Comparison of ENCODE assay signal across 1 cellular context in the genomic region with DNA sequence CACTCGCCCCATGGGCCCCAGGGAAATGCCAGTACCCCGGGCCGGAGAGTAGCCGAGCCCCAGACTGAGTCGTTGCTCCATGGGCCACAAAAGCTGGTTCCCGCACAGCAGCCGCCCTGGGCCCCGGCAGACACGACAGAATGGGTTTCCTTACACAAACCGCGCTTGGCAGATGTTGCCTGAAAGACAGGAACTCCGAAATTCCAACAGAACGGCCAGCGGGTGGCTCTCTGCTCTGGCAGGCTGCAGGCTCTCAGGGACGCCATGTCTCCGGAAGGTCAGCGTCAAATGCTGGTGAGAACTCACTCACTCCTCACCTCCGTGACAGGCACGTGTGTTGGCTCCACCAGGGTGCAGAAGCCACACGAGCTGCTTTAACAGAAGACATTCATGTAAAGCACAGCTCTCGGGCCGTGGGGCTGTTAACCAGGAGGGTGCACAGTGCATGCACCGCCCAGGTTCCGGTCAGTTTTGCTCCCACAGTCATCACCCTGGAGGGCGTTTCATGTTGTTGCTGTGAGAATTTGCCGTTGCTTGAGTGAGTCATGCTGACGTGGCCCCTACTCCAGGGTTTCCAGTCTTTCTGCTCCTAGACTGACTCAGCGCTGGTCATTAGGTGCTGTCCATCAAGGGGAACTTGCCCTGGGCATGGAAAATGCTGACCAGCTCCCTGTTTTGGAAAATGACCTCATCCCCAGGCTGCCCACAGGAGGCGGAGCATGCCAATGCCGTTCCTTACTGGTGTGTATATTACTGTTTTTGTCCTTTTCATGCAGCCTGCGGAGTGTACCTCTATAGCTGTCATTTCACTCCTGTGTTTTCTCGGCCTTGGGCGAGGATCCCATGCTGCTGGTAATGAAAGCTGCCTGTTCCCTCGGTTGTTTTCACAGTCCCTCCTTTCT.
TF ChIP-seq lines count a peak whose summit lies in the region.

No MANE protein-coding gene starts in this region.

TF ChIP-seq in HepG2, 621 proteins besides CTCF, POLR2A, EP300 and RAD21 (continued from another document and continues in another):
- TF ChIP-seq, protein P1, sequence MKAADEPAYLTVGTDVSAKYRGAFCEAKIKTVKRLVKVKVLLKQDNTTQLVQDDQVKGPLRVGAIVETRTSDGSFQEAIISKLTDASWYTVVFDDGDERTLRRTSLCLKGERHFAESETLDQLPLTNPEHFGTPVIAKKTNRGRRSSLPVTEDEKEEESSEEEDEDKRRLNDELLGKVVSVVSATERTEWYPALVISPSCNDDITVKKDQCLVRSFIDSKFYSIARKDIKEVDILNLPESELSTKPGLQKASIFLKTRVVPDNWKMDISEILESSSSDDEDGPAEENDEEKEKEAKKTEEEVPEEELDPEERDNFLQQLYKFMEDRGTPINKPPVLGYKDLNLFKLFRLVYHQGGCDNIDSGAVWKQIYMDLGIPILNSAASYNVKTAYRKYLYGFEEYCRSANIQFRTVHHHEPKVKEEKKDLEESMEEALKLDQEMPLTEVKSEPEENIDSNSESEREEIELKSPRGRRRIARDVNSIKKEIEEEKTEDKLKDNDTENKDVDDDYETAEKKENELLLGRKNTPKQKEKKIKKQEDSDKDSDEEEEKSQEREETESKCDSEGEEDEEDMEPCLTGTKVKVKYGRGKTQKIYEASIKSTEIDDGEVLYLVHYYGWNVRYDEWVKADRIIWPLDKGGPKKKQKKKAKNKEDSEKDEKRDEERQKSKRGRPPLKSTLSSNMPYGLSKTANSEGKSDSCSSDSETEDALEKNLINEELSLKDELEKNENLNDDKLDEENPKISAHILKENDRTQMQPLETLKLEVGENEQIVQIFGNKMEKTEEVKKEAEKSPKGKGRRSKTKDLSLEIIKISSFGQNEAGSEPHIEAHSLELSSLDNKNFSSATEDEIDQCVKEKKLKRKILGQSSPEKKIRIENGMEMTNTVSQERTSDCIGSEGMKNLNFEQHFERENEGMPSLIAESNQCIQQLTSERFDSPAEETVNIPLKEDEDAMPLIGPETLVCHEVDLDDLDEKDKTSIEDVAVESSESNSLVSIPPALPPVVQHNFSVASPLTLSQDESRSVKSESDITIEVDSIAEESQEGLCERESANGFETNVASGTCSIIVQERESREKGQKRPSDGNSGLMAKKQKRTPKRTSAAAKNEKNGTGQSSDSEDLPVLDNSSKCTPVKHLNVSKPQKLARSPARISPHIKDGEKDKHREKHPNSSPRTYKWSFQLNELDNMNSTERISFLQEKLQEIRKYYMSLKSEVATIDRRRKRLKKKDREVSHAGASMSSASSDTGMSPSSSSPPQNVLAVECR (CRISPR knock-in tag; IDR thresholded peaks at IDR 0.05; ENCODE audit: borderline replicate concordance) = peak; percentile 64
- peak; percentile 64; the same call in 1 of the 2 replicates for TF ChIP-seq KAT8 (CRISPR knock-in tag; IDR thresholded peaks at IDR 0.05)
- TF ChIP-seq MAZ (IDR thresholded peaks at IDR 0.05; ENCODE audit: borderline replicate concordance, low read depth, low read length) = no peak
- peak; percentile 75 for TF ChIP-seq MAZ (CRISPR knock-in tag; IDR thresholded peaks at IDR 0.05; ENCODE audit: low read depth)
- TF ChIP-seq ZNF776 (CRISPR knock-in tag; IDR thresholded peaks at IDR 0.05) = 0 out of 2 replicates have a peak, but pooled peaks have one; percentile 46
- 0 out of 2 replicates have a peak, but pooled peaks have one; percentile 47 for TF ChIP-seq ZNF160 (CRISPR knock-in tag; IDR thresholded peaks at IDR 0.05)
- TF ChIP-seq ZNF317 (CRISPR knock-in tag; IDR thresholded peaks at IDR 0.05) = peak; percentile 56; the same call in 1 of the 2 replicates
- peak; percentile 86 for TF ChIP-seq JUND (CRISPR knock-in tag; IDR thresholded peaks at IDR 0.05)
- TF ChIP-seq ZNF225 (CRISPR knock-in tag; IDR thresholded peaks at IDR 0.05) = no peak
- TF ChIP-seq PHF5A (CRISPR knock-in tag; IDR thresholded peaks at IDR 0.05; ENCODE audit: low read depth, unreplicated experiment) = no peak
- TF ChIP-seq ZFP37 (CRISPR knock-in tag; IDR thresholded peaks at IDR 0.05; ENCODE audit: borderline replicate concordance) = no peak; the same call in 1 of the 2 replicates
- peak; percentile 79; the same call in 1 of the 2 replicates for TF ChIP-seq ZNF772 (CRISPR knock-in tag; IDR thresholded peaks at IDR 0.05)
- TF ChIP-seq KLF16 (CRISPR knock-in tag; IDR thresholded peaks at IDR 0.05) = peak in 1 of 2 experiments; percentile 36; a peak in 1 of 4 replicates
- no peak for TF ChIP-seq ZNF510 (CRISPR knock-in tag; IDR thresholded peaks at IDR 0.05; ENCODE audit: low read depth)
- TF ChIP-seq PAF1 (CRISPR knock-in tag; IDR thresholded peaks at IDR 0.05) = no peak
- TF ChIP-seq, protein P2, sequence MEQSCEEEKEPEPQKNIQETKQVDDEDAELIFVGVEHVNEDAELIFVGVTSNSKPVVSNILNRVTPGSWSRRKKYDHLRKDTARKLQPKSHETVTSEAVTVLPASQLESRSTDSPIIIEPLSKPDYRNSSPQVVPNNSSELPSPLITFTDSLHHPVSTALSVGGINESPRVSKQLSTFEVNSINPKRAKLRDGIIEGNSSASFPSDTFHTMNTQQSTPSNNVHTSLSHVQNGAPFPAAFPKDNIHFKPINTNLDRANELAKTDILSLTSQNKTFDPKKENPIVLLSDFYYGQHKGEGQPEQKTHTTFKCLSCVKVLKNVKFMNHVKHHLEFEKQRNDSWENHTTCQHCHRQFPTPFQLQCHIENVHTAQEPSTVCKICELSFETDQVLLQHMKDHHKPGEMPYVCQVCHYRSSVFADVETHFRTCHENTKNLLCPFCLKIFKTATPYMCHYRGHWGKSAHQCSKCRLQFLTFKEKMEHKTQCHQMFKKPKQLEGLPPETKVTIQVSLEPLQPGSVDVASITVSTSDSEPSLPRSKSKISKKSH (CRISPR knock-in tag; IDR thresholded peaks at IDR 0.05; ENCODE audit: borderline replicate concordance) = peak; percentile 89
- TF ChIP-seq, protein P3, sequence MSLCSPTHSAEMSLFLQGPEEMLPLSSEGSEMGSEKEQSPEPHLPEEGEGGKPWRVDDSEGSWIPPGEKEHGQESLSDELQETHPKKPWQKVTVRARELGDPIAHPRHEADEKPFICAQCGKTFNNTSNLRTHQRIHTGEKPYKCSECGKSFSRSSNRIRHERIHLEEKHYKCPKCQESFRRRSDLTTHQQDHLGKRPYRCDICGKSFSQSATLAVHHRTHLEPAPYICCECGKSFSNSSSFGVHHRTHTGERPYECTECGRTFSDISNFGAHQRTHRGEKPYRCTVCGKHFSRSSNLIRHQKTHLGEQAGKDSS (CRISPR knock-in tag; IDR thresholded peaks at IDR 0.05; ENCODE audit: borderline replicate concordance, low read depth) = peak; percentile 64; the same call in 1 of the 2 replicates
- TF ChIP-seq NPAS2 (CRISPR knock-in tag; IDR thresholded peaks at IDR 0.05; ENCODE audit: borderline replicate concordance) = no peak
- no peak; the same call in 1 of the 2 replicates for TF ChIP-seq ZNF121 (CRISPR knock-in tag; IDR thresholded peaks at IDR 0.05)
- TF ChIP-seq ZNF367 (CRISPR knock-in tag; IDR thresholded peaks at IDR 0.05; ENCODE audit: borderline replicate concordance) = no peak
- no peak for TF ChIP-seq ZNF354B (CRISPR knock-in tag; IDR thresholded peaks at IDR 0.05)
- peak; percentile 56; the same call in 1 of the 2 replicates for TF ChIP-seq SATB2 (CRISPR knock-in tag; IDR thresholded peaks at IDR 0.05)
- TF ChIP-seq FOXA3 (CRISPR knock-in tag; IDR thresholded peaks at IDR 0.05) = 0 out of 2 replicates have a peak, but pooled peaks have one; percentile 21
- TF ChIP-seq ELF4 (CRISPR knock-in tag; IDR thresholded peaks at IDR 0.05; ENCODE audit: borderline replicate concordance) = no peak
- peak; percentile 32; the same call in 1 of the 2 replicates for TF ChIP-seq GATAD2A (CRISPR knock-in tag; IDR thresholded peaks at IDR 0.05)
- TF ChIP-seq MAF1 (CRISPR knock-in tag; IDR thresholded peaks at IDR 0.05; ENCODE audit: borderline replicate concordance) = no peak
- TF ChIP-seq SP5 (CRISPR knock-in tag; IDR thresholded peaks at IDR 0.05; ENCODE audit: borderline replicate concordance, low read depth) = no peak
- no peak for TF ChIP-seq ZNF672 (CRISPR knock-in tag; IDR thresholded peaks at IDR 0.05)
- no peak for TF ChIP-seq KDM2A (CRISPR knock-in tag; IDR thresholded peaks at IDR 0.05; ENCODE audit: borderline replicate concordance, low read depth)
- TF ChIP-seq ZKSCAN1 (IDR thresholded peaks at IDR 0.05; ENCODE audit: low read length) = no peak
- no peak for TF ChIP-seq RFX1 (IDR thresholded peaks at IDR 0.05)
- TF ChIP-seq, protein P4, sequence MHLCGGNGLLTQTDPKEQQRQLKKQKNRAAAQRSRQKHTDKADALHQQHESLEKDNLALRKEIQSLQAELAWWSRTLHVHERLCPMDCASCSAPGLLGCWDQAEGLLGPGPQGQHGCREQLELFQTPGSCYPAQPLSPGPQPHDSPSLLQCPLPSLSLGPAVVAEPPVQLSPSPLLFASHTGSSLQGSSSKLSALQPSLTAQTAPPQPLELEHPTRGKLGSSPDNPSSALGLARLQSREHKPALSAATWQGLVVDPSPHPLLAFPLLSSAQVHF (CRISPR knock-in tag; IDR thresholded peaks at IDR 0.05) = 0 out of 2 replicates have a peak, but pooled peaks have one; percentile 38
- no peak for TF ChIP-seq SALL2 (CRISPR knock-in tag; IDR thresholded peaks at IDR 0.05)
- peak; percentile 73; the same call in 1 of the 2 replicates for TF ChIP-seq ZNF501 (CRISPR knock-in tag; IDR thresholded peaks at IDR 0.05)
- TF ChIP-seq PLRG1 (conservative IDR thresholded peaks at IDR 0.05) = no peak
- TF ChIP-seq ZNF816 (CRISPR knock-in tag; IDR thresholded peaks at IDR 0.05; ENCODE audit: borderline replicate concordance) = peak; percentile 75; the same call in 1 of the 2 replicates
- TF ChIP-seq ZNF569 (CRISPR knock-in tag; IDR thresholded peaks at IDR 0.05; ENCODE audit: borderline replicate concordance) = no peak
- TF ChIP-seq ZFP62 (CRISPR knock-in tag; IDR thresholded peaks at IDR 0.05) = no peak
- TF ChIP-seq ZNF547 (CRISPR knock-in tag; IDR thresholded peaks at IDR 0.05) = peak; percentile 46; the same call in 1 of the 2 replicates
- peak; percentile 45; the same call in 1 of the 2 replicates for TF ChIP-seq EEA1 (CRISPR knock-in tag; IDR thresholded peaks at IDR 0.05; ENCODE audit: borderline replicate concordance)
- TF ChIP-seq ZNF17 (CRISPR knock-in tag; IDR thresholded peaks at IDR 0.05) = no peak
- TF ChIP-seq ZSCAN30 (CRISPR knock-in tag; IDR thresholded peaks at IDR 0.05) = no peak
- TF ChIP-seq ZNF768 (CRISPR knock-in tag; IDR thresholded peaks at IDR 0.05) = no peak; the same call in 1 of the 2 replicates
- TF ChIP-seq, protein P5, sequence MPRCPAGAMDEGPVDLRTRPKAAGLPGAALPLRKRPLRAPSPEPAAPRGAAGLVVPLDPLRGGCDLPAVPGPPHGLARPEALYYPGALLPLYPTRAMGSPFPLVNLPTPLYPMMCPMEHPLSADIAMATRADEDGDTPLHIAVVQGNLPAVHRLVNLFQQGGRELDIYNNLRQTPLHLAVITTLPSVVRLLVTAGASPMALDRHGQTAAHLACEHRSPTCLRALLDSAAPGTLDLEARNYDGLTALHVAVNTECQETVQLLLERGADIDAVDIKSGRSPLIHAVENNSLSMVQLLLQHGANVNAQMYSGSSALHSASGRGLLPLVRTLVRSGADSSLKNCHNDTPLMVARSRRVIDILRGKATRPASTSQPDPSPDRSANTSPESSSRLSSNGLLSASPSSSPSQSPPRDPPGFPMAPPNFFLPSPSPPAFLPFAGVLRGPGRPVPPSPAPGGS (CRISPR knock-in tag; IDR thresholded peaks at IDR 0.05) = no peak
- TF ChIP-seq ZNF383 (CRISPR knock-in tag; IDR thresholded peaks at IDR 0.05; ENCODE audit: borderline replicate concordance) = no peak
- TF ChIP-seq SOX6 (IDR thresholded peaks at IDR 0.05) = no peak
- peak; percentile 39 for TF ChIP-seq SOX6 (CRISPR knock-in tag; IDR thresholded peaks at IDR 0.05)
- no peak for TF ChIP-seq TCF7L2 (IDR thresholded peaks at IDR 0.05; ENCODE audit: low read depth, low read length)
- TF ChIP-seq, protein P6, sequence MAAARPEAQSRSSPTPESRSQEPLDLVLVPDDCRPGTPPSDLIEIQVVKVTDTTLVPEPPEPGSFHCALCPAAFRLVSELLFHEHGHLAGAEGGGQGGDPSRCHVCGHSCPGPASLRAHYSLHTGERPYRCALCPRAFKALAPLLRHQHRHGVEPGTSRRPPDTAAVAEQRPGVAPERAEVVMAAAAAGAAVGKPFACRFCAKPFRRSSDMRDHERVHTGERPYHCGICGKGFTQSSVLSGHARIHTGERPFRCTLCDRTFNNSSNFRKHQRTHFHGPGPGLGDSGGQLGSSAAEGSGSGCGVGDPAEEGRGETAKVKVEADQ (CRISPR knock-in tag; IDR thresholded peaks at IDR 0.05; ENCODE audit: borderline replicate concordance) = no peak
- TF ChIP-seq, protein P7, sequence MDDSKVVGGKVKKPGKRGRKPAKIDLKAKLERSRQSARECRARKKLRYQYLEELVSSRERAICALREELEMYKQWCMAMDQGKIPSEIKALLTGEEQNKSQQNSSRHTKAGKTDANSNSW (CRISPR knock-in tag; IDR thresholded peaks at IDR 0.05; ENCODE audit: borderline replicate concordance) = no peak; the same call in 1 of the 2 replicates
- TF ChIP-seq, protein P8, sequence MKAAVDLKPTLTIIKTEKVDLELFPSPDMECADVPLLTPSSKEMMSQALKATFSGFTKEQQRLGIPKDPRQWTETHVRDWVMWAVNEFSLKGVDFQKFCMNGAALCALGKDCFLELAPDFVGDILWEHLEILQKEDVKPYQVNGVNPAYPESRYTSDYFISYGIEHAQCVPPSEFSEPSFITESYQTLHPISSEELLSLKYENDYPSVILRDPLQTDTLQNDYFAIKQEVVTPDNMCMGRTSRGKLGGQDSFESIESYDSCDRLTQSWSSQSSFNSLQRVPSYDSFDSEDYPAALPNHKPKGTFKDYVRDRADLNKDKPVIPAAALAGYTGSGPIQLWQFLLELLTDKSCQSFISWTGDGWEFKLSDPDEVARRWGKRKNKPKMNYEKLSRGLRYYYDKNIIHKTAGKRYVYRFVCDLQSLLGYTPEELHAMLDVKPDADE (CRISPR knock-in tag; IDR thresholded peaks at IDR 0.05) = no peak
- TF ChIP-seq ATAD3A (CRISPR knock-in tag; IDR thresholded peaks at IDR 0.05) = no peak
- TF ChIP-seq ZNF619 (CRISPR knock-in tag; IDR thresholded peaks at IDR 0.05) = no peak
- TF ChIP-seq NR2C2 (CRISPR knock-in tag; IDR thresholded peaks at IDR 0.05; ENCODE audit: borderline replicate concordance) = 0 out of 2 replicates have a peak, but pooled peaks have one; percentile 21
- TF ChIP-seq CENPX (CRISPR knock-in tag; IDR thresholded peaks at IDR 0.05) = no peak
- TF ChIP-seq HNF4A (CRISPR knock-in tag; IDR thresholded peaks at IDR 0.05) = no peak
- TF ChIP-seq, protein P9, sequence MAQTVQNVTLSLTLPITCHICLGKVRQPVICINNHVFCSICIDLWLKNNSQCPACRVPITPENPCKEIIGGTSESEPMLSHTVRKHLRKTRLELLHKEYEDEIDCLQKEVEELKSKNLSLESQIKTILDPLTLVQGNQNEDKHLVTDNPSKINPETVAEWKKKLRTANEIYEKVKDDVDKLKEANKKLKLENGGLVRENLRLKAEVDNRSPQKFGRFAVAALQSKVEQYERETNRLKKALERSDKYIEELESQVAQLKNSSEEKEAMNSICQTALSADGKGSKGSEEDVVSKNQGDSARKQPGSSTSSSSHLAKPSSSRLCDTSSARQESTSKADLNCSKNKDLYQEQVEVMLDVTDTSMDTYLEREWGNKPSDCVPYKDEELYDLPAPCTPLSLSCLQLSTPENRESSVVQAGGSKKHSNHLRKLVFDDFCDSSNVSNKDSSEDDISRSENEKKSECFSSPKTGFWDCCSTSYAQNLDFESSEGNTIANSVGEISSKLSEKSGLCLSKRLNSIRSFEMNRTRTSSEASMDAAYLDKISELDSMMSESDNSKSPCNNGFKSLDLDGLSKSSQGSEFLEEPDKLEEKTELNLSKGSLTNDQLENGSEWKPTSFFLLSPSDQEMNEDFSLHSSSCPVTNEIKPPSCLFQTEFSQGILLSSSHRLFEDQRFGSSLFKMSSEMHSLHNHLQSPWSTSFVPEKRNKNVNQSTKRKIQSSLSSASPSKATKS (CRISPR knock-in tag; IDR thresholded peaks at IDR 0.05) = no peak
